In the genomic region with DNA sequence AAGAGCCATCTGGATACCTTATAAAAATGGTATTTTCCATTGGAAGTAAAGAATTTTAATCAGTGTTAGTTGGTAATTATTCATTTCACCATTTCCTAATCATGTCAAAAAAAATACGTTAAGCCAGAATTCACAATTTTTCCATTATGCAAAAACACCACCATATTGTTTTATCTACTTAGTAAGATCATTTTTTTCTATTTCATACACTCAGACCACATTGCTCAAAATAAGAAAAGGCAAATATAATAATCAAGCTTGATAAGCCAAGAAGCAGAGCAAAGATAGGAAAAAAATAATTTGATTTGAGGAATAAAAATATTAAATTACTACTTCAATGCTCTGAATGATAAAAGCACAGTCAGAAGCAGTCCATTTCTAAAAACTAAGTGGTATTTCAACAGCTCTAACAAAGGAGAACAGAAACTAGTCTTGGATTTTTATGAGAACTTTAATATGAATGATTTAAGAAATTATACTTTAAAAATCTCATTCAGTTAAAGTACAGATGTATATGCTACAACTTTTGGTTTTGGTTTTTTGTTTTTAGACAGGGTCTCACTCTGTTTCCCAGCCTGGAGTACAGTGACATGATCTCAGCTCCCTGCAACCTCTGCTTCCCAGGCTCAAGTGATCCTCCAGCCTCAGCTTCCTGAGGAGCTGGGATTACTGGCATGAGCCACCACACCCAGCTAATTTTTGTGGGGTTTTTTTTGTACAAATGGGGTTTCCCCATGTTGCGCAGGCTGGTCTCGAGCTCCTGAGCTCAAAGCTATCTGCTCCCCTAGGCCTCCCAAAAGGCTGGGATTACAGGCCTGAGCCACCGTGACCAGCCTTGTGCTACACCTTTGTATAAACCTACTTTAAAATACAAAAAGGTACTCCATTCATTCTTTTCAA, we compare ENCODE assay signal across 2 cellular contexts.
TF ChIP-seq lines count a peak whose summit lies in the region.

No MANE protein-coding gene starts in this region.

TF ChIP-seq in HCT116, 20 proteins besides CTCF, POLR2A, EP300 and RAD21:
- TF ChIP-seq CBX3 (IDR thresholded peaks at IDR 0.05; ENCODE audit: low read depth), result no peak
- TF ChIP-seq SRF (IDR thresholded peaks at IDR 0.05; ENCODE audit: low read depth), result no peak
- TF ChIP-seq CEBPB (IDR thresholded peaks at IDR 0.05; ENCODE audit: low read depth), result 0 out of 2 replicates have a peak, but pooled peaks have one; percentile 18
- TF ChIP-seq SIN3A (IDR thresholded peaks at IDR 0.05; ENCODE audit: low read depth), result no peak; the same call in 1 of the 2 replicates
- TF ChIP-seq, protein P1, sequence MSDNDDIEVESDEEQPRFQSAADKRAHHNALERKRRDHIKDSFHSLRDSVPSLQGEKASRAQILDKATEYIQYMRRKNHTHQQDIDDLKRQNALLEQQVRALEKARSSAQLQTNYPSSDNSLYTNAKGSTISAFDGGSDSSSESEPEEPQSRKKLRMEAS (IDR thresholded peaks at IDR 0.05), result no peak

TF ChIP-seq in K562, 482 proteins besides CTCF, POLR2A, EP300 and RAD21:
- TF ChIP-seq ZFP36 (IDR thresholded peaks at IDR 0.05; ENCODE audit: low read depth, low read length, partially characterized antibody) (no peak), KDM1A (IDR thresholded peaks at IDR 0.05) (no peak), MTF1 (CRISPR knock-in tag; IDR thresholded peaks at IDR 0.05; ENCODE audit: borderline replicate concordance) (no peak), SIN3A (IDR thresholded peaks at IDR 0.05; ENCODE audit: borderline replicate concordance in 2 of 2, control insufficient read depth in 1 of 2, low read depth in 2 of 2, low read length in 2 of 2) (no peak), ELF2 (CRISPR knock-in tag; IDR thresholded peaks at IDR 0.05) (no peak), KDM5B (IDR thresholded peaks at IDR 0.05; ENCODE audit: insufficient replicate concordance, low read depth, low read length) (no peak), ZNF224 (CRISPR knock-in tag; IDR thresholded peaks at IDR 0.05) (no peak), ZNF785 (CRISPR knock-in tag; IDR thresholded peaks at IDR 0.05) (no peak)
- TF ChIP-seq, protein P2, sequence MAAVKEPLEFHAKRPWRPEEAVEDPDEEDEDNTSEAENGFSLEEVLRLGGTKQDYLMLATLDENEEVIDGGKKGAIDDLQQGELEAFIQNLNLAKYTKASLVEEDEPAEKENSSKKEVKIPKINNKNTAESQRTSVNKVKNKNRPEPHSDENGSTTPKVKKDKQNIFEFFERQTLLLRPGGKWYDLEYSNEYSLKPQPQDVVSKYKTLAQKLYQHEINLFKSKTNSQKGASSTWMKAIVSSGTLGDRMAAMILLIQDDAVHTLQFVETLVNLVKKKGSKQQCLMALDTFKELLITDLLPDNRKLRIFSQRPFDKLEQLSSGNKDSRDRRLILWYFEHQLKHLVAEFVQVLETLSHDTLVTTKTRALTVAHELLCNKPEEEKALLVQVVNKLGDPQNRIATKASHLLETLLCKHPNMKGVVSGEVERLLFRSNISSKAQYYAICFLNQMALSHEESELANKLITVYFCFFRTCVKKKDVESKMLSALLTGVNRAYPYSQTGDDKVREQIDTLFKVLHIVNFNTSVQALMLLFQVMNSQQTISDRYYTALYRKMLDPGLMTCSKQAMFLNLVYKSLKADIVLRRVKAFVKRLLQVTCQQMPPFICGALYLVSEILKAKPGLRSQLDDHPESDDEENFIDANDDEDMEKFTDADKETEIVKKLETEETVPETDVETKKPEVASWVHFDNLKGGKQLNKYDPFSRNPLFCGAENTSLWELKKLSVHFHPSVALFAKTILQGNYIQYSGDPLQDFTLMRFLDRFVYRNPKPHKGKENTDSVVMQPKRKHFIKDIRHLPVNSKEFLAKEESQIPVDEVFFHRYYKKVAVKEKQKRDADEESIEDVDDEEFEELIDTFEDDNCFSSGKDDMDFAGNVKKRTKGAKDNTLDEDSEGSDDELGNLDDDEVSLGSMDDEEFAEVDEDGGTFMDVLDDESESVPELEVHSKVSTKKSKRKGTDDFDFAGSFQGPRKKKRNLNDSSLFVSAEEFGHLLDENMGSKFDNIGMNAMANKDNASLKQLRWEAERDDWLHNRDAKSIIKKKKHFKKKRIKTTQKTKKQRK (IDR thresholded peaks at IDR 0.05; ENCODE audit: borderline replicate concordance, low read depth, low read length), result no peak
- TF ChIP-seq, protein P3, sequence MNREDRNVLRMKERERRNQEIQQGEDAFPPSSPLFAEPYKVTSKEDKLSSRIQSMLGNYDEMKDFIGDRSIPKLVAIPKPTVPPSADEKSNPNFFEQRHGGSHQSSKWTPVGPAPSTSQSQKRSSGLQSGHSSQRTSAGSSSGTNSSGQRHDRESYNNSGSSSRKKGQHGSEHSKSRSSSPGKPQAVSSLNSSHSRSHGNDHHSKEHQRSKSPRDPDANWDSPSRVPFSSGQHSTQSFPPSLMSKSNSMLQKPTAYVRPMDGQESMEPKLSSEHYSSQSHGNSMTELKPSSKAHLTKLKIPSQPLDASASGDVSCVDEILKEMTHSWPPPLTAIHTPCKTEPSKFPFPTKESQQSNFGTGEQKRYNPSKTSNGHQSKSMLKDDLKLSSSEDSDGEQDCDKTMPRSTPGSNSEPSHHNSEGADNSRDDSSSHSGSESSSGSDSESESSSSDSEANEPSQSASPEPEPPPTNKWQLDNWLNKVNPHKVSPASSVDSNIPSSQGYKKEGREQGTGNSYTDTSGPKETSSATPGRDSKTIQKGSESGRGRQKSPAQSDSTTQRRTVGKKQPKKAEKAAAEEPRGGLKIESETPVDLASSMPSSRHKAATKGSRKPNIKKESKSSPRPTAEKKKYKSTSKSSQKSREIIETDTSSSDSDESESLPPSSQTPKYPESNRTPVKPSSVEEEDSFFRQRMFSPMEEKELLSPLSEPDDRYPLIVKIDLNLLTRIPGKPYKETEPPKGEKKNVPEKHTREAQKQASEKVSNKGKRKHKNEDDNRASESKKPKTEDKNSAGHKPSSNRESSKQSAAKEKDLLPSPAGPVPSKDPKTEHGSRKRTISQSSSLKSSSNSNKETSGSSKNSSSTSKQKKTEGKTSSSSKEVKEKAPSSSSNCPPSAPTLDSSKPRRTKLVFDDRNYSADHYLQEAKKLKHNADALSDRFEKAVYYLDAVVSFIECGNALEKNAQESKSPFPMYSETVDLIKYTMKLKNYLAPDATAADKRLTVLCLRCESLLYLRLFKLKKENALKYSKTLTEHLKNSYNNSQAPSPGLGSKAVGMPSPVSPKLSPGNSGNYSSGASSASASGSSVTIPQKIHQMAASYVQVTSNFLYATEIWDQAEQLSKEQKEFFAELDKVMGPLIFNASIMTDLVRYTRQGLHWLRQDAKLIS (CRISPR knock-in tag; IDR thresholded peaks at IDR 0.05), result no peak
- TF ChIP-seq, protein P4, sequence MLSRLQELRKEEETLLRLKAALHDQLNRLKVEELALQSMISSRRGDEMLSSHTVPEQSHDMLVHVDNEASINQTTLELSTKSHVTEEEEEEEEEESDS (CRISPR knock-in tag; IDR thresholded peaks at IDR 0.05), result no peak
- TF ChIP-seq, protein P5, sequence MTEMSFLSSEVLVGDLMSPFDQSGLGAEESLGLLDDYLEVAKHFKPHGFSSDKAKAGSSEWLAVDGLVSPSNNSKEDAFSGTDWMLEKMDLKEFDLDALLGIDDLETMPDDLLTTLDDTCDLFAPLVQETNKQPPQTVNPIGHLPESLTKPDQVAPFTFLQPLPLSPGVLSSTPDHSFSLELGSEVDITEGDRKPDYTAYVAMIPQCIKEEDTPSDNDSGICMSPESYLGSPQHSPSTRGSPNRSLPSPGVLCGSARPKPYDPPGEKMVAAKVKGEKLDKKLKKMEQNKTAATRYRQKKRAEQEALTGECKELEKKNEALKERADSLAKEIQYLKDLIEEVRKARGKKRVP (CRISPR knock-in tag; IDR thresholded peaks at IDR 0.05), result no peak
- TF ChIP-seq, protein P6, sequence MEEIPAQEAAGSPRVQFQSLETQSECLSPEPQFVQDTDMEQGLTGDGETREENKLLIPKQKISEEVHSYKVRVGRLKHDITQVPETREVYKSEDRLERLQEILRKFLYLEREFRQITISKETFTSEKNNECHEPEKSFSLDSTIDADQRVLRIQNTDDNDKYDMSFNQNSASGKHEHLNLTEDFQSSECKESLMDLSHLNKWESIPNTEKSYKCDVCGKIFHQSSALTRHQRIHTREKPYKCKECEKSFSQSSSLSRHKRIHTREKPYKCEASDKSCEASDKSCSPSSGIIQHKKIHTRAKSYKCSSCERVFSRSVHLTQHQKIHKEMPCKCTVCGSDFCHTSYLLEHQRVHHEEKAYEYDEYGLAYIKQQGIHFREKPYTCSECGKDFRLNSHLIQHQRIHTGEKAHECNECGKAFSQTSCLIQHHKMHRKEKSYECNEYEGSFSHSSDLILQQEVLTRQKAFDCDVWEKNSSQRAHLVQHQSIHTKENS (CRISPR knock-in tag; IDR thresholded peaks at IDR 0.05), result no peak
TF ChIP-seq in K562: peak in this region for 0.
